Comparison of ENCODE assay signal across 8 cellular contexts in genomic region chr6:36963451-36964290, GRCh38. TPM values are rescaled to one million over a fixed set of nuclear protein-coding genes. Genes with fewer than 3 reads are reported as not detected.
A peak's percentile ranks its signal among the peaks of the same experiment; 100 is the strongest.
DNase-seq lines count a peak whose midpoint lies in the region; ATAC-seq, FAIRE-seq and TF ChIP-seq lines count a peak whose summit lies in the region.

No MANE protein-coding gene starts in this region.

- TF ChIP-seq CTCF in GM12878 (IDR thresholded peaks at IDR 0.05 in 2 of 3, conservative IDR thresholded peaks at IDR 0.05 in 1 of 3; ENCODE audit: control insufficient read depth in 2 of 3, extremely low read depth in 1 of 3, insufficient read depth in 1 of 3, low read depth in 3 of 3, low read length in 3 of 3) (no peak), osteocyte (IDR thresholded peaks at IDR 0.05) (no peak)

- POLR2A ChIA-PET in GM12878 (lab: Charles Lee), result interaction anchor here (1.2 kb wide), 1 partner anchor 49 kb away, joined by 3 read pairs; no protein-coding TSS in a partner anchor

- no peak overlapping the region for H2BK5ac ChIP-seq in neuronal stem cell (ENCODE audit: low read length)

- no peaks in the 10 kb centered on the region for H3K9me3 Mint-ChIP-seq in osteocyte (ENCODE audit: unreplicated experiment)

- intact Hi-C loops in GM12878 (cut with micrococcal nuclease; ENCODE audit: unreplicated experiment), result no loop called here

- FAIRE-seq in GM12878 (lab: Jason Lieb, UNC), result no peak

- H3K36me3 ChIP-seq in GM12878 (ENCODE audit: control insufficient read depth in 2 of 2, insufficient read depth in 2 of 2, low read length in 1 of 2) (peaks cover 7 to 9% of the 10 kb centered on the region in 2 experiments), neuronal stem cell (replicated peaks in 1 of 2; ENCODE audit: control insufficient read depth in 2 of 2, insufficient read depth in 2 of 2, low read length in 2 of 2) (peaks cover 19 to 26% of the 10 kb centered on the region in 2 donors)

- H4K20me1 ChIP-seq in GM12878 (ENCODE audit: control insufficient read depth, insufficient read depth), result no peaks in the 10 kb centered on the region

- H3K9me3 ChIP-seq in GM12878 (replicated peaks; ENCODE audit: control insufficient read depth, insufficient read depth, low read length) (no peaks in the 10 kb centered on the region), neuronal stem cell (replicated peaks in 1 of 2; ENCODE audit: control insufficient read depth in 2 of 2, insufficient read depth in 1 of 2, low read depth in 1 of 2, low read length in 2 of 2) (no peaks in the 10 kb centered on the region)

- DNase-seq in NCI-H1105 treated with DMSO at 0.1 percent for 48 hours (lab: John Stamatoyannopoulos, UW) (peak; percentile 70), GM12878 (ENCODE audit: low read depth, low spot score) (no peak), neuronal stem cell (ENCODE audit: low spot score) (no peak), LoVo (ENCODE audit: low spot score) (no peak), osteocyte (ENCODE audit: extremely low spot score, unreplicated experiment) (no peak)

- peaks cover 17% of the 10 kb centered on the region for H3K36me3 Mint-ChIP-seq in osteocyte (ENCODE audit: unreplicated experiment)

- SMC1A ChIA-PET in GM12878 (lab: Charles Lee; ENCODE audit: uncharacterized antibody, unreplicated experiment), result interaction anchor here (1.9 kb wide), 1 partner anchor 55 kb away, joined by 8 read pairs; no protein-coding TSS in a partner anchor

- H2AK5ac ChIP-seq in neuronal stem cell (ENCODE audit: low read depth, low read length), result peak overlapping the region; percentile 9

- no peak for TF ChIP-seq EP300 in GM12878 (IDR thresholded peaks at IDR 0.05; ENCODE audit: borderline replicate concordance in 1 of 2, control insufficient read depth in 1 of 2, low read depth in 2 of 2, low read length in 2 of 2)

- H4K8ac ChIP-seq in neuronal stem cell (ENCODE audit: low read depth, low read length), result peak overlapping the region; percentile 96

- H3K4me3 ChIP-seq in GM12878 (no peak overlapping the region), neuronal stem cell (ENCODE audit: low read length in 2 of 2) (no peak overlapping the region)

- no peak for TF ChIP-seq RAD21 in GM12878 (IDR thresholded peaks at IDR 0.05; ENCODE audit: insufficient read depth, low read depth, low read length)

- H3K4me2 ChIP-seq in GM12878 (ENCODE audit: control insufficient read depth, insufficient read depth), result peak overlapping the region; percentile 22; the same call in 1 of the 2 replicates
- no peak overlapping the region for H3K4me2 ChIP-seq in neuronal stem cell (ENCODE audit: insufficient read depth, low read length, poor library complexity, severe bottlenecking)

- no peaks in the 10 kb centered on the region for H3K27me3 ChIP-seq in GM12878 (replicated peaks in 1 of 2; ENCODE audit: control insufficient read depth in 2 of 2, insufficient read depth in 2 of 2, low read length in 1 of 2)
- H3K27me3 ChIP-seq in neuronal stem cell (ENCODE audit: control insufficient read depth in 3 of 3, insufficient read depth in 3 of 3, low read depth in 1 of 3, low read length in 3 of 3), result no peaks in the 10 kb centered on the region

- no peak for TF ChIP-seq POLR2A in GM12878 (IDR thresholded peaks at IDR 0.05; ENCODE audit: low read depth, low read length)

- peak overlapping the region; percentile 76 for H3K18ac ChIP-seq in neuronal stem cell (ENCODE audit: low read length)

- no peak overlapping the region for H3K23ac ChIP-seq in neuronal stem cell (ENCODE audit: low read depth, low read length, poor library complexity)

- H4K91ac ChIP-seq in neuronal stem cell (ENCODE audit: low read depth, low read length, poor library complexity), result no peak overlapping the region

- H3K9ac ChIP-seq in GM12878 (ENCODE audit: control insufficient read depth, insufficient read depth, low read length) (no peak overlapping the region), neuronal stem cell (ENCODE audit: low read depth, low read length, poor library complexity) (no peak overlapping the region)

- peak overlapping the region; percentile 7 for H3K4ac ChIP-seq in neuronal stem cell (ENCODE audit: low read length)

- H3K14ac ChIP-seq in neuronal stem cell (ENCODE audit: low read length), result no peak overlapping the region

- no peak overlapping the region for H2BK12ac ChIP-seq in neuronal stem cell (ENCODE audit: low read length)

- H2AFZ ChIP-seq in GM12878 (ENCODE audit: control insufficient read depth, low read depth, low read length) (peak overlapping the region; percentile 62), neuronal stem cell (ENCODE audit: low read length) (peak overlapping the region; percentile 77)

- WGBS in GM12878 (ENCODE audit: insufficient coverage, insufficient replicate concordance, low lambda C conversion rate, missing lambda C conversion rate), result 63% methylated on average over 11 of the region's 11 CpGs
- no CpG with 5 or more reads among the region's 11 CpGs for WGBS in neuronal stem cell (ENCODE audit: extremely low coverage in 2 of 2, insufficient read length in 2 of 2, insufficient replicate concordance in 1 of 2), 2 donors

- ATAC-seq in GM21528 (IDR thresholded peaks at IDR 0.05; ENCODE audit: low FRiP score, unreplicated experiment) (peak; percentile 64), GM12878 (peak; percentile 54), HG03342 (IDR thresholded peaks at IDR 0.05; ENCODE audit: unreplicated experiment) (no peak), GM21381 (IDR thresholded peaks at IDR 0.05; ENCODE audit: unreplicated experiment) (no peak)

- H3K27me3 Mint-ChIP-seq in osteocyte (ENCODE audit: unreplicated experiment), result no peaks in the 10 kb centered on the region

- no peaks in the 10 kb centered on the region for H3K79me1 ChIP-seq in neuronal stem cell (ENCODE audit: low read depth, low read length)

- no peak overlapping the region for H2BK15ac ChIP-seq in neuronal stem cell (ENCODE audit: low read length)

- RAD21 ChIA-PET in GM12878 (lab: Charles Lee; ENCODE audit: unreplicated experiment), result interaction anchor here (0.6 to 2.1 kb wide), 2 partner anchors 54 kb away, joined by 3 to 6 read pairs; no protein-coding TSS in a partner anchor

- H3K27ac Mint-ChIP-seq in osteocyte (ENCODE audit: unreplicated experiment), result no peak overlapping the region

- H3K27ac ChIP-seq in GM12878 (ENCODE audit: control insufficient read depth, insufficient read depth), result no peak overlapping the region
- no peak overlapping the region for H3K27ac ChIP-seq in neuronal stem cell (replicated peaks; ENCODE audit: low read length)

- no peak overlapping the region for H3K4me3 Mint-ChIP-seq in osteocyte (ENCODE audit: unreplicated experiment)

- H3K4me1 ChIP-seq in GM12878 (ENCODE audit: control insufficient read depth, insufficient read depth, low read length), result peaks cover 14% of the 10 kb centered on the region
- peaks cover 7 to 10% of the 10 kb centered on the region in 2 donors for H3K4me1 ChIP-seq in neuronal stem cell (ENCODE audit: control insufficient read depth in 2 of 2, insufficient read depth in 1 of 2, low read depth in 1 of 2, low read length in 2 of 2)

- peaks cover 17% of the 10 kb centered on the region for H3K4me1 Mint-ChIP-seq in osteocyte (ENCODE audit: unreplicated experiment)

- CTCF ChIA-PET in GM12878 (lab: Yijun Ruan, JAX), result interaction anchor here (2.2 kb wide), 1 partner anchor 55 kb away, joined by 6 read pairs; no protein-coding TSS in a partner anchor

- no TSS peak for BruUV-seq in GM12878 (replicated peaks; lab: Mats Ljungman, UMichigan)

- H3K79me2 ChIP-seq in GM12878 (ENCODE audit: control insufficient read depth, insufficient read depth, low read length), result no peaks in the 10 kb centered on the region

- in situ Hi-C loops in GM12878 (cut with MboI), result no loop called here

- no peak overlapping the region for H2BK120ac ChIP-seq in neuronal stem cell (ENCODE audit: low read depth, low read length)

RNA-seq across cellular contexts. Expression of gene PI16, which starts 9.1 kb away (rescaled TPM):
- total RNA-seq in GM12878 (2013; cell fraction: nucleolus; rRNA removed), result not detected in 2 replicates
- total RNA-seq in GM12878 (2014; rRNA removed) (not detected in 2 replicates), GM12878 (2014; rRNA removed; fragmentation: Illumina TruSeq; extraction: Trizol) (not detected in 2 replicates), GM12878 (2021) (not detected in 2 replicates), osteocyte (not detected in 2 replicates)
- polyA plus RNA-seq in GM12878 (2011; ENCODE audit: low read depth), result not detected
- polyA plus RNA-seq in GM12878 (2011; rRNA removed) (not detected in 2 replicates), GM12878 (2014; fragmentation: Illumina TruSeq; extraction: Trizol) (not detected in 2 replicates), GM12878 (2014; fragmentation: Nextera tagmentation; extraction: Ambion mirVana) (under 1 TPM in 1 of 2 experiments, not detected in 1; 0.08 TPM), GM12878 (2014; rRNA removed) (not detected in 2 replicates), GM12878 (2016; fragmentation: Nextera tagmentation; extraction: Ambion mirVana) (under 1 TPM in 1 of 2 experiments, not detected in 1; 0.12 TPM)
- not detected in 2 replicates for polyA plus RNA-seq in GM12878 (2011; cell fraction: cytosol; rRNA removed)
- polyA plus RNA-seq in GM12878 (2011; cell fraction: nucleus; rRNA removed), result not detected in 2 replicates
- polyA plus RNA-seq in GM12878 (2012), result not detected in 2 replicates
- not detected in 2 replicates for polyA minus RNA-seq in GM12878 (2011; rRNA and poly(A)+ RNA removed)
- polyA minus RNA-seq in GM12878 (2011; cell fraction: cytosol; rRNA and poly(A)+ RNA removed), result not detected in 2 replicates
- not detected in 2 replicates for polyA minus RNA-seq in GM12878 (2011; cell fraction: nucleus; rRNA and poly(A)+ RNA removed)
- polyA plus RNA-seq in neuronal stem cell (2013, experiment 1 of 2), result 0.10 TPM
- polyA plus RNA-seq in neuronal stem cell (2013, experiment 2 of 2), result 0.12 TPM

RNA-seq across cellular contexts. Expression of gene MTCH1, which starts 22.3 kb away (rescaled TPM):
- 205 and 215 TPM in 2 replicates for total RNA-seq in GM12878 (2013; cell fraction: nucleolus; rRNA removed)
- total RNA-seq in GM12878 (2014; rRNA removed), result 104 and 114 TPM in 2 replicates
- total RNA-seq in GM12878 (2014; rRNA removed; fragmentation: Illumina TruSeq; extraction: Trizol), result 64.5 and 65.2 TPM in 2 replicates
- 103 and 105 TPM in 2 replicates for total RNA-seq in GM12878 (2021)
- 54.0 TPM for polyA plus RNA-seq in GM12878 (2011; ENCODE audit: low read depth)
- polyA plus RNA-seq in GM12878 (2011; rRNA removed), result 73.1 and 86.9 TPM in 2 replicates
- 99.4 and 108 TPM in 2 replicates for polyA plus RNA-seq in GM12878 (2011; cell fraction: cytosol; rRNA removed)
- polyA plus RNA-seq in GM12878 (2011; cell fraction: nucleus; rRNA removed), result 265 TPM in 2 replicates
- 97.3 and 97.7 TPM in 2 replicates for polyA plus RNA-seq in GM12878 (2012)
- polyA plus RNA-seq in GM12878 (2014; fragmentation: Illumina TruSeq; extraction: Trizol), result 48.5 and 75.3 TPM in 2 replicates
- 10 to 100 TPM in 1 of 2 experiments, 1 to 10 TPM in 1; 7.2 to 17.3 TPM for polyA plus RNA-seq in GM12878 (2014; fragmentation: Nextera tagmentation; extraction: Ambion mirVana)
- polyA plus RNA-seq in GM12878 (2014; rRNA removed), result 80.2 and 83.5 TPM in 2 replicates
- 100 to 1,000 TPM; 108 to 128 TPM for polyA plus RNA-seq in GM12878 (2016; fragmentation: Nextera tagmentation; extraction: Ambion mirVana)
- 140 and 177 TPM in 2 replicates for polyA minus RNA-seq in GM12878 (2011; rRNA and poly(A)+ RNA removed)
- 49.4 and 55.5 TPM in 2 replicates for polyA minus RNA-seq in GM12878 (2011; cell fraction: cytosol; rRNA and poly(A)+ RNA removed)
- 129 and 149 TPM in 2 replicates for polyA minus RNA-seq in GM12878 (2011; cell fraction: nucleus; rRNA and poly(A)+ RNA removed)
- polyA plus RNA-seq in neuronal stem cell (2013, experiment 1 of 2), result 125 TPM
- polyA plus RNA-seq in neuronal stem cell (2013, experiment 2 of 2), result 118 TPM
- total RNA-seq in osteocyte, result 175 and 180 TPM in 2 replicates

RNA-seq across cellular contexts. Expression of gene FGD2, which starts 41.8 kb away (rescaled TPM):
- total RNA-seq in GM12878 (2013; cell fraction: nucleolus; rRNA removed), result 239 and 253 TPM in 2 replicates
- total RNA-seq in GM12878 (2014; rRNA removed) (52.9 and 55.5 TPM in 2 replicates), GM12878 (2014; rRNA removed; fragmentation: Illumina TruSeq; extraction: Trizol) (35.4 and 36.0 TPM in 2 replicates), GM12878 (2021) (63.6 and 70.4 TPM in 2 replicates), osteocyte (not detected in 2 replicates)
- 5.6 TPM for polyA plus RNA-seq in GM12878 (2011; ENCODE audit: low read depth)
- polyA plus RNA-seq in GM12878 (2011; rRNA removed) (21.7 and 36.4 TPM in 2 replicates), GM12878 (2014; fragmentation: Illumina TruSeq; extraction: Trizol) (21.8 and 30.3 TPM in 2 replicates), GM12878 (2014; fragmentation: Nextera tagmentation; extraction: Ambion mirVana) (10 to 100 TPM in 1 of 2 experiments, 1 to 10 TPM in 1; 5.2 to 11.3 TPM), GM12878 (2014; rRNA removed) (83.2 and 88.1 TPM in 2 replicates), GM12878 (2016; fragmentation: Nextera tagmentation; extraction: Ambion mirVana) (10 to 100 TPM; 23.1 to 25.3 TPM)
- 43.5 and 65.5 TPM in 2 replicates for polyA plus RNA-seq in GM12878 (2011; cell fraction: cytosol; rRNA removed)
- polyA plus RNA-seq in GM12878 (2011; cell fraction: nucleus; rRNA removed), result 214 and 250 TPM in 2 replicates
- 12.4 and 20.6 TPM in 2 replicates for polyA plus RNA-seq in GM12878 (2012)
- 59.2 and 96.7 TPM in 2 replicates for polyA minus RNA-seq in GM12878 (2011; rRNA and poly(A)+ RNA removed)
- polyA minus RNA-seq in GM12878 (2011; cell fraction: cytosol; rRNA and poly(A)+ RNA removed), result 22.3 and 22.6 TPM in 2 replicates
- 63.6 and 102 TPM in 2 replicates for polyA minus RNA-seq in GM12878 (2011; cell fraction: nucleus; rRNA and poly(A)+ RNA removed)
- 0.04 TPM for polyA plus RNA-seq in neuronal stem cell (2013, experiment 1 of 2)
- polyA plus RNA-seq in neuronal stem cell (2013, experiment 2 of 2), result 0.03 TPM

Comparison
In these comparisons a context has a peak if more than half of its experiments do, and no peak if none do; other contexts are left out.
1. ATAC-seq: peak in GM21528 (single experiment) and GM12878 (single experiment); none in HG03342 (single experiment) and GM21381 (single experiment).
2. RNA of gene FGD2, which starts 41.8 kb away (total RNA-seq): 35.4 to 253 TPM in GM12878; not detected in osteocyte; every median in the first group is over 10 times any median in the second.